11 cellular contexts compared by ENCODE assay signal in the genomic region with DNA sequence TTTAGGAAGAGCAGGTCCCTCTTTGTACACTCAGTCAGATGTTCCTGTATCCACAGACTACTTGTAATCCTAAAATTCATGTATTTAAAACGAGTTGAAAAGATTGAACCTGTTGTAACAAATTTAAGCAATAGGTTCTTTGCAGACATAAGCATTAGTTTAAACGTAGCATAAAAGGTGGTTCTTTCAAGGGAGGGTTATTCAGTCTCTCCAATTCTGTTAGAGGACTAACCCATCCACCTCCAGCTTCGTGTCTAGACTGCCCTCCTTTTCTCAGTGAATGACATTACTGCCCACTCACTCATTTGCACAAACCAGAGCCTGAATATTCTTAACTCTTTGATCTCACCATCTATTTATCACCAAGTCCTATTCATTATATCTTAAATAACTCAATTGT. TPM values are rescaled to one million over a fixed set of nuclear protein-coding genes. Genes with fewer than 3 reads are reported as not detected.
DNase-seq lines count a peak whose midpoint lies in the region; FAIRE-seq and TF ChIP-seq lines count a peak whose summit lies in the region.
"Not testable (repeated sequence)": the region's sequence is repeated elsewhere in the genome, so short reads cannot be mapped to it uniquely, and the experiment has no call there.
"Had no signal": no experiment of that assay in that cellular context is flagged by ENCODE, and none has a peak within 500 bp of the region (broad histone marks: within the 10 kb centered on the region; RNA-seq: fewer than 3 reads in every experiment).

No MANE protein-coding gene starts in this region.

- H3K9me1 ChIP-seq in keratinocyte (ENCODE audit: control insufficient read depth, extremely low read depth, insufficient read depth, low read length), result not testable (repeated sequence)

- not testable (repeated sequence) for H4K20me1 ChIP-seq in SU-DHL-6 (ENCODE audit: low read depth, low read length); keratinocyte (ENCODE audit: control insufficient read depth, extremely low read depth, insufficient read depth, low read length)

- TF ChIP-seq CTCF in SU-DHL-6 (IDR thresholded peaks at IDR 0.05; ENCODE audit: insufficient read depth, low read length, poor library complexity, severe bottlenecking); endodermal cell (conservative IDR thresholded peaks at IDR 0.05); keratinocyte (optimal IDR thresholded peaks at IDR 0.05 in 1 of 3, IDR thresholded peaks at IDR 0.05 in 1 of 3, conservative IDR thresholded peaks at IDR 0.05 in 1 of 3; ENCODE audit: extremely low read depth in 1 of 3, insufficient read depth in 2 of 3, low read length in 3 of 3); osteocyte (IDR thresholded peaks at IDR 0.05); type B pancreatic cell (conservative IDR thresholded peaks at IDR 0.05): not testable (repeated sequence)

- not testable (repeated sequence) for H3K79me2 ChIP-seq in SU-DHL-6 (ENCODE audit: insufficient read depth, low read length); keratinocyte (ENCODE audit: control insufficient read depth, insufficient read depth, low read length)

- H3K27me3 Mint-ChIP-seq in activated naive CD8-positive, alpha-beta T cell treated with anti-CD3 and anti-CD28 coated beads for 36 hours; endodermal cell (ENCODE audit: insufficient read depth); osteocyte (ENCODE audit: unreplicated experiment); type B pancreatic cell: not testable (repeated sequence)

- peak overlapping the region; percentile 69 for H3K27ac Mint-ChIP-seq in activated naive CD8-positive, alpha-beta T cell treated with anti-CD3 and anti-CD28 coated beads for 36 hours
- not testable (repeated sequence) for H3K27ac Mint-ChIP-seq in endodermal cell, type B pancreatic cell
- peak overlapping the region; percentile 72 for H3K27ac Mint-ChIP-seq in osteocyte (ENCODE audit: unreplicated experiment)

- not testable (repeated sequence) for H3K9me3 ChIP-seq in HUES64 (ENCODE audit: insufficient read depth, low read depth, low read length); SU-DHL-6 (ENCODE audit: insufficient read depth, low read length); endodermal cell (ENCODE audit: control insufficient read depth, low read length); keratinocyte (ENCODE audit: control insufficient read depth, low read depth, low read length)

- peak overlapping the region; percentile 22; the same call in 1 of the 2 replicates for H3K4me3 ChIP-seq in GM08714 (ENCODE audit: low read length)
- H3K4me3 ChIP-seq in HUES64 (ENCODE audit: low read length), result peak overlapping the region; percentile 70
- H3K4me3 ChIP-seq in SU-DHL-6 (ENCODE audit: insufficient read depth, low read length, poor library complexity, severe bottlenecking), result not testable (repeated sequence)
- peak overlapping the region; percentile 81 for H3K4me3 ChIP-seq in endodermal cell (ENCODE audit: low read length)
- peak overlapping the region; percentile 42 to 54 (median 49) for H3K4me3 ChIP-seq in keratinocyte (ENCODE audit: control insufficient read depth in 2 of 3, extremely low read depth in 1 of 3, insufficient read depth in 2 of 3, low read depth in 1 of 3, low read length in 3 of 3)

- peak overlapping the region; percentile 69 for H3K9ac ChIP-seq in HUES64 (ENCODE audit: low read depth, low read length)
- H3K9ac ChIP-seq in SU-DHL-6 (ENCODE audit: low read length), result peak overlapping the region; percentile 65
- H3K9ac ChIP-seq in endodermal cell (ENCODE audit: extremely low read depth, low read length, poor library complexity, severe bottlenecking), result peak overlapping the region; percentile 25
- H3K9ac ChIP-seq in keratinocyte (ENCODE audit: control insufficient read depth, extremely low read depth, insufficient read depth, low read length), result peak overlapping the region; percentile 4

- H2AFZ ChIP-seq in SU-DHL-6 (ENCODE audit: low read depth, low read length, severe bottlenecking), result not testable (repeated sequence)
- H2AFZ ChIP-seq in keratinocyte (ENCODE audit: control insufficient read depth, low read length), result peak overlapping the region; percentile 69

- FAIRE-seq in keratinocyte (lab: Jason Lieb, UNC), result peak; percentile 57

- DNase-seq in activated naive CD8-positive, alpha-beta T cell treated with anti-CD3 and anti-CD28 coated beads for 36 hours; endodermal cell; keratinocyte (ENCODE audit: low read depth, low spot score); osteocyte (ENCODE audit: extremely low spot score, unreplicated experiment); type B pancreatic cell (ENCODE audit: extremely low spot score, unreplicated experiment): not testable (repeated sequence)

- H3K27me3 ChIP-seq in HUES64 (ENCODE audit: insufficient read depth, low read length); SU-DHL-6 (ENCODE audit: low read length); endodermal cell (ENCODE audit: control insufficient read depth, insufficient read depth, low read length, poor library complexity, severe bottlenecking); keratinocyte (ENCODE audit: control insufficient read depth, extremely low read depth, insufficient read depth, low read length): not testable (repeated sequence)

- H3K9me2 ChIP-seq in SU-DHL-6 (replicated peaks; ENCODE audit: insufficient read depth, low read length), result not testable (repeated sequence)

- H3F3A ChIP-seq in SU-DHL-6 (ENCODE audit: insufficient read depth), result not testable (repeated sequence)

- H3K4me2 ChIP-seq in SU-DHL-6 (ENCODE audit: low read depth, low read length, poor library complexity, severe bottlenecking), result peak overlapping the region; percentile 44
- peak overlapping the region; percentile 66 for H3K4me2 ChIP-seq in keratinocyte (ENCODE audit: control insufficient read depth, extremely low read depth, insufficient read depth, low read depth, low read length)

- dilution Hi-C loops in keratinocyte (cut with MboI; ENCODE audit: extremely low pct_ligation_motif_present, low sequenced_read_pairs), result not testable (repeated sequence)

- H3K36me3 Mint-ChIP-seq in activated naive CD8-positive, alpha-beta T cell treated with anti-CD3 and anti-CD28 coated beads for 36 hours, result peaks cover 19% of the 10 kb centered on the region
- H3K36me3 Mint-ChIP-seq in endodermal cell (ENCODE audit: low read depth), result peaks cover 24% of the 10 kb centered on the region
- H3K36me3 Mint-ChIP-seq in osteocyte (ENCODE audit: unreplicated experiment), result not testable (repeated sequence)
- H3K36me3 Mint-ChIP-seq in type B pancreatic cell, result peaks cover 14% of the 10 kb centered on the region

- H3K4me1 Mint-ChIP-seq in activated naive CD8-positive, alpha-beta T cell treated with anti-CD3 and anti-CD28 coated beads for 36 hours, result peaks cover 10% of the 10 kb centered on the region
- not testable (repeated sequence) for H3K4me1 Mint-ChIP-seq in endodermal cell; osteocyte (ENCODE audit: unreplicated experiment); type B pancreatic cell (ENCODE audit: unreplicated experiment)

- H3K9me3 Mint-ChIP-seq in activated naive CD8-positive, alpha-beta T cell treated with anti-CD3 and anti-CD28 coated beads for 36 hours; endodermal cell; osteocyte (ENCODE audit: unreplicated experiment); type B pancreatic cell: not testable (repeated sequence)

- H3K36me3 ChIP-seq in HUES64 (ENCODE audit: insufficient read depth, low read length), result peaks cover 17% of the 10 kb centered on the region; the same call in 1 of the 2 replicates
- H3K36me3 ChIP-seq in SU-DHL-6 (ENCODE audit: low read length); endodermal cell (ENCODE audit: control insufficient read depth, insufficient read depth, low read length); keratinocyte (ENCODE audit: control insufficient read depth in 2 of 2, extremely low read depth in 1 of 2, insufficient read depth in 2 of 2, low read length in 2 of 2): not testable (repeated sequence)

- no CpG with 5 or more reads among the region's 3 CpGs for WGBS in HUES64
- WGBS in endodermal cell (ENCODE audit: insufficient coverage in 1 of 2, insufficient read length in 1 of 2), 2 experiments, result 38 to 60% methylated on average over 1 to 2 of the region's 3 CpGs

- H3K4me1 ChIP-seq in HUES64 (ENCODE audit: insufficient read depth, low read length); endodermal cell (ENCODE audit: control insufficient read depth, insufficient read depth, low read length); keratinocyte (ENCODE audit: control insufficient read depth, extremely low read depth, insufficient read depth, low read length): not testable (repeated sequence)

- not testable (repeated sequence) for H3K27ac ChIP-seq in HUES64 (ENCODE audit: low read depth, low read length); SU-DHL-6 (ENCODE audit: low read depth, low read length); endodermal cell (ENCODE audit: low read depth, low read length); keratinocyte (ENCODE audit: control insufficient read depth, insufficient read depth, low read length)

- peak overlapping the region; percentile 80 for H3K4me3 Mint-ChIP-seq in activated naive CD8-positive, alpha-beta T cell treated with anti-CD3 and anti-CD28 coated beads for 36 hours
- H3K4me3 Mint-ChIP-seq in endodermal cell (peak overlapping the region; percentile 72), osteocyte (ENCODE audit: unreplicated experiment) (peak overlapping the region; percentile 77), type B pancreatic cell (peak overlapping the region; percentile 89)

RNA-seq across cellular contexts. Expression of gene FOXO3B, which starts 0.6 kb away (rescaled TPM):
- polyA plus RNA-seq in HUES64 (2013, experiment 1 of 2), result 8.3 TPM
- polyA plus RNA-seq in HUES64 (2013, experiment 2 of 2), result 7.5 TPM
- 1 to 10 TPM; 6.6 to 7.6 TPM for total RNA-seq in activated naive CD8-positive, alpha-beta T cell treated with anti-CD3 and anti-CD28 coated beads for 36 hours
- 10 to 100 TPM; 12.3 to 12.5 TPM for total RNA-seq in endodermal cell
- 14.7 TPM for polyA plus RNA-seq in endodermal cell (2013, experiment 1 of 2)
- polyA plus RNA-seq in endodermal cell (2013, experiment 2 of 2), result 13.9 TPM
- polyA plus RNA-seq in keratinocyte, result 2.0 to 4.1 TPM (median 3.1 TPM) in 3 replicates
- polyA plus RNA-seq in keratinocyte (2011; ENCODE audit: low read depth), result 0.34 TPM
- polyA plus RNA-seq in keratinocyte (2011; cell fraction: cytosol; rRNA removed), result 1.8 and 2.1 TPM in 2 replicates
- polyA plus RNA-seq in keratinocyte (2011; cell fraction: nucleus; rRNA removed), result 5.2 and 5.5 TPM in 2 replicates
- polyA plus RNA-seq in keratinocyte (2012; ENCODE audit: low replicate concordance), result 0.62 and 1.9 TPM in 2 replicates
- polyA minus RNA-seq in keratinocyte, result 8.1 to 10.8 TPM (median 9.0 TPM) in 3 replicates
- polyA minus RNA-seq in keratinocyte (2011; cell fraction: cytosol; rRNA and poly(A)+ RNA removed), result 1.3 TPM
- polyA minus RNA-seq in keratinocyte (2011; cell fraction: nucleus; rRNA and poly(A)+ RNA removed), result 5.7 and 8.5 TPM in 2 replicates
- 8.0 and 9.6 TPM in 2 replicates for total RNA-seq in osteocyte
- total RNA-seq in type B pancreatic cell (ENCODE audit: low replicate concordance), result 5.6 and 15.1 TPM in 2 replicates

RNA-seq across cellular contexts. Expression of gene TBC1D28, which starts 38.5 kb away (rescaled TPM):
- not detected for polyA plus RNA-seq in HUES64 (2013, experiment 1 of 2)
- not detected for polyA plus RNA-seq in HUES64 (2013, experiment 2 of 2)
- total RNA-seq in activated naive CD8-positive, alpha-beta T cell treated with anti-CD3 and anti-CD28 coated beads for 36 hours, result not detected
- not detected for total RNA-seq in endodermal cell
- not detected for polyA plus RNA-seq in endodermal cell (2013, experiment 1 of 2)
- polyA plus RNA-seq in endodermal cell (2013, experiment 2 of 2), result 0.33 TPM
- not detected in 3 replicates for polyA plus RNA-seq in keratinocyte
- polyA plus RNA-seq in keratinocyte (2011; ENCODE audit: low read depth), result not detected
- not detected in 2 replicates for polyA plus RNA-seq in keratinocyte (2011; cell fraction: cytosol; rRNA removed)
- 0.05 TPM in 1 of 2 replicates, not detected in the other for polyA plus RNA-seq in keratinocyte (2011; cell fraction: nucleus; rRNA removed)
- not detected in 2 replicates for polyA plus RNA-seq in keratinocyte (2012; ENCODE audit: low replicate concordance)
- polyA minus RNA-seq in keratinocyte, result not detected in 3 replicates
- polyA minus RNA-seq in keratinocyte (2011; cell fraction: cytosol; rRNA and poly(A)+ RNA removed), result not detected
- not detected in 2 replicates for polyA minus RNA-seq in keratinocyte (2011; cell fraction: nucleus; rRNA and poly(A)+ RNA removed)
- not detected in 2 replicates for total RNA-seq in osteocyte
- not detected in 2 replicates for total RNA-seq in type B pancreatic cell (ENCODE audit: low replicate concordance)
- total RNA-seq: lower leg skin, M059J, temporal lobe had no signal

Comparison
In these comparisons a context has a peak if more than half of its experiments do, and no peak if none do; other contexts are left out.
1. H3K9ac ChIP-seq: peak in every context shown above with its lines; median percentile 69 in HUES64; 65 in SU-DHL-6; 25 in endodermal cell; 4 in keratinocyte.